8 cellular contexts compared by ENCODE assay signal in genomic region chr11:59142530-59143507, GRCh38. TPM values are rescaled to one million over a fixed set of nuclear protein-coding genes. Genes with fewer than 3 reads are reported as not detected.
DNase-seq lines count a peak whose midpoint lies in the region; ATAC-seq and TF ChIP-seq lines count a peak whose summit lies in the region.

A gene with protein sequence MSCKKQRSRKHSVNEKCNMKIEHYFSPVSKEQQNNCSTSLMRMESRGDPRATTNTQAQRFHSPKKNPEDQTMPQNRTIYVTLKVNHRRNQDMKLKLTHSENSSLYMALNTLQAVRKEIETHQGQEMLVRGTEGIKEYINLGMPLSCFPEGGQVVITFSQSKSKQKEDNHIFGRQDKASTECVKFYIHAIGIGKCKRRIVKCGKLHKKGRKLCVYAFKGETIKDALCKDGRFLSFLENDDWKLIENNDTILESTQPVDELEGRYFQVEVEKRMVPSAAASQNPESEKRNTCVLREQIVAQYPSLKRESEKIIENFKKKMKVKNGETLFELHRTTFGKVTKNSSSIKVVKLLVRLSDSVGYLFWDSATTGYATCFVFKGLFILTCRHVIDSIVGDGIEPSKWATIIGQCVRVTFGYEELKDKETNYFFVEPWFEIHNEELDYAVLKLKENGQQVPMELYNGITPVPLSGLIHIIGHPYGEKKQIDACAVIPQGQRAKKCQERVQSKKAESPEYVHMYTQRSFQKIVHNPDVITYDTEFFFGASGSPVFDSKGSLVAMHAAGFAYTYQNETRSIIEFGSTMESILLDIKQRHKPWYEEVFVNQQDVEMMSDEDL (plus strand): TSS chr11:59142856. CDS start chr11:59148873, 6,017 bp downstream.

- ATAC-seq in DND-41 (ENCODE audit: insufficient read depth, low read depth) (peak; percentile 83), GM21717 (IDR thresholded peaks at IDR 0.05; ENCODE audit: unreplicated experiment) (peak; percentile 71)

- no peaks in the 10 kb centered on the region for H3K27me3 ChIP-seq in DND-41 (ENCODE audit: insufficient read depth, low read length, poor library complexity)
- no peaks in the 10 kb centered on the region for H3K27me3 ChIP-seq in SJCRH30
- peaks cover 24% of the 10 kb centered on the region for H3K27me3 ChIP-seq in neural progenitor cell
- no peaks in the 10 kb centered on the region for H3K27me3 ChIP-seq in stomach smooth muscle (ENCODE audit: control insufficient read depth in 1 of 2, insufficient read depth in 2 of 2, low read length in 2 of 2)

- peaks cover 2% of the 10 kb centered on the region for H3K27me3 Mint-ChIP-seq in neural progenitor cell (ENCODE audit: insufficient read depth, low read depth)

- H3K4me3 ChIP-seq in DND-41 (ENCODE audit: low read depth in 1 of 2, low read length in 2 of 2), result peak within 1 kb of the TSS; percentile 70 to 80
- H3K4me3 ChIP-seq in SJCRH30, result peak within 1 kb of the TSS; percentile 63
- peak within 1 kb of the TSS; percentile 53 for H3K4me3 ChIP-seq in neural progenitor cell
- H3K4me3 ChIP-seq in stomach smooth muscle (ENCODE audit: low read length in 2 of 2), result peak within 1 kb of the TSS; percentile 95 to 98

- peaks cover 4% of the 10 kb centered on the region for H3K36me3 Mint-ChIP-seq in neural progenitor cell

- H3K27ac Mint-ChIP-seq in neural progenitor cell, result peak within 1 kb of the TSS; percentile 86

- H3K4me1 Mint-ChIP-seq in neural progenitor cell, result peaks cover 38% of the 10 kb centered on the region

- DNase-seq in DND-41 (peak; percentile 95), KG1 (lab: John Stamatoyannopoulos, UW) (peak; percentile 80), SJCRH30 (peak; percentile 76 to 80), foreskin melanocyte (peak; percentile 79), neural progenitor cell (ENCODE audit: low spot score) (peak; percentile 84)
- DNase-seq in activated gamma-delta T cell treated with anti-CD3 and anti-CD28 coated beads, Interleukin-2, amount 50 U/mL, for 16 hours (ENCODE audit: low read depth), result peak; percentile 72

- H4K20me1 ChIP-seq in DND-41 (ENCODE audit: insufficient read depth, low read length) (peaks cover 1% of the 10 kb centered on the region; the same call in 1 of the 2 replicates), neural progenitor cell (ENCODE audit: low read depth) (no peaks in the 10 kb centered on the region)

- H3K4me1 ChIP-seq in DND-41 (ENCODE audit: insufficient read depth, low read length) (peaks cover 58% of the 10 kb centered on the region), SJCRH30 (no peaks in the 10 kb centered on the region), neural progenitor cell (peaks cover 15% of the 10 kb centered on the region), stomach smooth muscle (ENCODE audit: control insufficient read depth, insufficient read depth, low read length) (peaks cover 11% of the 10 kb centered on the region)

- TF ChIP-seq CTCF in DND-41 (IDR thresholded peaks at IDR 0.05; ENCODE audit: borderline replicate concordance, extremely low read depth, low read length, poor library complexity, severe bottlenecking), result peak; percentile 67
- peak; percentile 53 for TF ChIP-seq CTCF in neural progenitor cell (IDR thresholded peaks at IDR 0.05)

- peaks cover 71% of the 10 kb centered on the region for H3K79me2 ChIP-seq in DND-41 (ENCODE audit: insufficient read depth, low read length)
- H3K79me2 ChIP-seq in neural progenitor cell (ENCODE audit: low read depth), result no peaks in the 10 kb centered on the region

- H3K4me3 Mint-ChIP-seq in neural progenitor cell, result peak within 1 kb of the TSS; percentile 96

- H3K36me3 ChIP-seq in DND-41 (ENCODE audit: insufficient read depth, low read length) (peaks cover 30% of the 10 kb centered on the region), SJCRH30 (no peaks in the 10 kb centered on the region), neural progenitor cell (no peaks in the 10 kb centered on the region), stomach smooth muscle (ENCODE audit: control insufficient read depth in 2 of 2, insufficient read depth in 2 of 2, low read length in 2 of 2) (peaks cover 2 to 4% of the 10 kb centered on the region in 2 donors)

- H3K4me2 ChIP-seq in DND-41 (ENCODE audit: insufficient read depth, low read length) (peak within 1 kb of the TSS; percentile 74), neural progenitor cell (peak within 1 kb of the TSS; percentile 72)

- peak within 1 kb of the TSS; percentile 84 for H3K9ac ChIP-seq in DND-41 (ENCODE audit: low read depth, low read length)
- no peak within 1 kb of the TSS for H3K9ac ChIP-seq in neural progenitor cell
- peak within 1 kb of the TSS; percentile 76 to 83 for H3K9ac ChIP-seq in stomach smooth muscle (ENCODE audit: low read length in 2 of 2)

- peaks cover 27% of the 10 kb centered on the region for H3F3A ChIP-seq in neural progenitor cell (ENCODE audit: low read depth)

- H3K9me3 Mint-ChIP-seq in neural progenitor cell, result no peaks in the 10 kb centered on the region

- H3K9me3 ChIP-seq in DND-41 (ENCODE audit: insufficient read depth, low read length, severe bottlenecking) (no peaks in the 10 kb centered on the region), SJCRH30 (replicated peaks) (no peaks in the 10 kb centered on the region), neural progenitor cell (ENCODE audit: low read depth) (no peaks in the 10 kb centered on the region), stomach smooth muscle (ENCODE audit: control insufficient read depth in 2 of 2, low read length in 2 of 2) (no peaks in the 10 kb centered on the region)

- H3K27ac ChIP-seq in DND-41 (ENCODE audit: low read length), result peak within 1 kb of the TSS; percentile 93
- H3K27ac ChIP-seq in SJCRH30, result peak within 1 kb of the TSS; percentile 41
- H3K27ac ChIP-seq in neural progenitor cell, result no peak within 1 kb of the TSS
- H3K27ac ChIP-seq in stomach smooth muscle (ENCODE audit: low read length), result peak within 1 kb of the TSS; percentile 82

- H2AFZ ChIP-seq in DND-41 (ENCODE audit: low read depth, low read length), result peak within 1 kb of the TSS; percentile 64
- peak within 1 kb of the TSS; percentile 85 for H2AFZ ChIP-seq in neural progenitor cell (replicated peaks)

RNA-seq across cellular contexts. Expression of the gene that starts here (rescaled TPM):
- 19.8 and 25.5 TPM in 2 replicates for total RNA-seq in SJCRH30 (2014; rRNA removed; shearing (Covaris generic))
- 31.0 and 32.7 TPM in 2 replicates for total RNA-seq in neural progenitor cell (ENCODE audit: low replicate concordance)
